Comparison of ENCODE assay signal across 19 cellular contexts in the genomic region with DNA sequence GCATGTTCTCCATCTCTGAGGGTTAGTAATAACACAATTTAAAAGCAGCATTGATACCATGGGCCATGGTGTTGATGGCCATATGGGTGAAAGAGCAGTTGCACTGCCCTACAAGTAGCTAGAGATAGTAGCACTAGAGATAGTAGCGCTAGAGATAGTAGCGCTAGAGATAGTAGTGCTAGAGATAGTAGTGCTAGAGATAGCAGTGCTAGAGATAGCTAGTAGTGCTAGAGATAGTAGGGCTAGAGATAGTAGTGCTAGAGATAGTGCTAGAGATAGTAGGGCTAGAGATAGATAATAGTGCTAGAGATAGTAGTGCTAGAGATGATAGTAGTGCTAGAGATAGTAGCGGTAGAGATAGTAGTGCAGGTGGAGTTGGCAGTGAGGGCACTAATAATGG. TPM values are rescaled to one million over a fixed set of nuclear protein-coding genes. Genes with fewer than 3 reads are reported as not detected.
DNase-seq lines count a peak whose midpoint lies in the region; ATAC-seq and TF ChIP-seq lines count a peak whose summit lies in the region.
"Had no signal": no experiment of that assay in that cellular context is flagged by ENCODE, and none has a peak within 500 bp of the region (broad histone marks: within the 10 kb centered on the region; RNA-seq: fewer than 3 reads in every experiment).

No MANE protein-coding gene starts in this region.

- no peak overlapping the region for H3K4me3 ChIP-seq in cardiac muscle cell
- no peak overlapping the region for H3K4me3 ChIP-seq in heart left ventricle
- no peak overlapping the region for H3K4me3 ChIP-seq in gastroesophageal sphincter
- H3K4me3 ChIP-seq: A549; BLaER1 treated with 17β-estradiol and CSF1 and Interleukin-3, amounts not matched to agents 10 nM and 100 nM had no signal

- POLR2A ChIA-PET in WTC11 (lab: Charles Lee), result no interaction called here

- H3K4me3 Mint-ChIP-seq in WTC11, result no peak overlapping the region
- H3K4me3 Mint-ChIP-seq: B cell; CD4-positive, alpha-beta T cell; CD8-positive, alpha-beta T cell had no signal

- TF ChIP-seq EP300 in gastroesophageal sphincter (IDR thresholded peaks at IDR 0.05), result no peak

- TF ChIP-seq CTCF in cardiac muscle cell (IDR thresholded peaks at IDR 0.05; ENCODE audit: low read depth, low read length) (no peak), heart left ventricle (IDR thresholded peaks at IDR 0.05) (no peak), WTC11 (IDR thresholded peaks at IDR 0.05) (no peak), gastroesophageal sphincter (IDR thresholded peaks at IDR 0.05) (no peak)

- H3K27ac ChIP-seq in cardiac muscle cell (peak overlapping the region; percentile 65), heart left ventricle (no peak overlapping the region), gastroesophageal sphincter (no peak overlapping the region)
- H3K27ac ChIP-seq: 22Rv1; A549; BLaER1 treated with 17β-estradiol and CSF1 and Interleukin-3, amounts not matched to agents 10 nM and 100 nM; C4-2B had no signal

- no peak for DNase-seq in cardiac muscle cell (ENCODE audit: low read depth in 1 of 2, low spot score in 1 of 2)
- no peak for DNase-seq in heart left ventricle
- DNase-seq in WTC11 (ENCODE audit: low spot score), result no peak
- no peak for DNase-seq in stimulated activated naive CD4-positive, alpha-beta T cell (lab: John Stamatoyannopoulos, UW)
- DNase-seq: AML-193; Caco-2; Calu3; CD4-positive, alpha-beta T cell; CD8-positive, alpha-beta T cell; DMS79 treated with DMSO at 0.1 percent for 48 hours; GF-D8 had no signal

- no peak for ATAC-seq in heart left ventricle
- ATAC-seq in WTC11, result no peak
- ATAC-seq in gastroesophageal sphincter, result no peak
- ATAC-seq: A549; CD8-positive, alpha-beta T cell had no signal

- 11 to 39% (median 27%) methylated on average over 3 of the region's 3 CpGs for WGBS in heart left ventricle, 4 donors
- 62 to 100% methylated on average over 3 of the region's 3 CpGs for WGBS in gastroesophageal sphincter (ENCODE audit: low coverage in 1 of 2), 2 donors

- 0 out of 2 replicates have a peak, but pooled peaks cover 9% of the 10 kb centered on the region for H3K9me3 Mint-ChIP-seq in WTC11
- H3K9me3 Mint-ChIP-seq: CD8-positive, alpha-beta T cell had no signal

- H3K4me1 ChIP-seq in cardiac muscle cell (ENCODE audit: low read depth) (peaks cover 33% of the 10 kb centered on the region), heart left ventricle (no peaks in the 10 kb centered on the region), gastroesophageal sphincter (no peaks in the 10 kb centered on the region)
- H3K4me1 ChIP-seq: A549; BLaER1 treated with 17β-estradiol and CSF1 and Interleukin-3, amounts not matched to agents 10 nM and 100 nM; Caco-2 had no signal

- no peaks in the 10 kb centered on the region; the same call in 1 of the 2 replicates for H3K36me3 Mint-ChIP-seq in WTC11
- H3K36me3 Mint-ChIP-seq: CD8-positive, alpha-beta T cell had no signal

- H3K27me3 ChIP-seq in cardiac muscle cell (no peaks in the 10 kb centered on the region), heart left ventricle (no peaks in the 10 kb centered on the region), gastroesophageal sphincter (peaks cover 8% of the 10 kb centered on the region)
- H3K27me3 ChIP-seq: BLaER1 treated with 17β-estradiol and CSF1 and Interleukin-3, amounts not matched to agents 10 nM and 100 nM had no signal

- no peaks in the 10 kb centered on the region for H3K27me3 Mint-ChIP-seq in WTC11 (ENCODE audit: low read depth)
- H3K27me3 Mint-ChIP-seq: B cell had no signal

- no peak for TF ChIP-seq POLR2A in heart left ventricle (IDR thresholded peaks at IDR 0.05)
- TF ChIP-seq POLR2A in gastroesophageal sphincter (IDR thresholded peaks at IDR 0.05), result no peak

- intact Hi-C loops in heart left ventricle (cut with DNase I), result no loop called here

- CTCF ChIA-PET in WTC11 (lab: Charles Lee), result no interaction called here

- H3K36me3 ChIP-seq in cardiac muscle cell (no peaks in the 10 kb centered on the region), heart left ventricle (no peaks in the 10 kb centered on the region), gastroesophageal sphincter (no peaks in the 10 kb centered on the region)
- H3K36me3 ChIP-seq: BLaER1 treated with 17β-estradiol and CSF1 and Interleukin-3, amounts not matched to agents 10 nM and 100 nM had no signal

- no peak overlapping the region for H3K27ac Mint-ChIP-seq in WTC11
- H3K27ac Mint-ChIP-seq: B cell; CD4-positive, alpha-beta T cell; CD8-positive, alpha-beta T cell had no signal

- no peaks in the 10 kb centered on the region for H3K4me1 Mint-ChIP-seq in WTC11

- no peaks in the 10 kb centered on the region for H3K9me3 ChIP-seq in cardiac muscle cell (ENCODE audit: low read depth)
- H3K9me3 ChIP-seq in heart left ventricle, result no peaks in the 10 kb centered on the region
- no peaks in the 10 kb centered on the region for H3K9me3 ChIP-seq in gastroesophageal sphincter
- H3K9me3 ChIP-seq: A549; BLaER1 treated with 17β-estradiol and CSF1 and Interleukin-3, amounts not matched to agents 10 nM and 100 nM; Caco-2 had no signal

TF ChIP-seq in WTC11, 78 proteins besides CTCF, POLR2A, EP300 and RAD21:
- peak; percentile 94 for TF ChIP-seq JAZF1 (CRISPR knock-in tag; IDR thresholded peaks at IDR 0.05)
- TF ChIP-seq OVOL2 (CRISPR knock-in tag; IDR thresholded peaks at IDR 0.05; ENCODE audit: borderline replicate concordance), result no peak

RNA-seq across cellular contexts. Expression of gene KLHL14, which starts 39.5 kb away (rescaled TPM):
- total RNA-seq in cardiac muscle cell, result 69.8 and 88.0 TPM in 2 replicates
- 45.8 and 54.8 TPM in 2 replicates for polyA plus RNA-seq in cardiac muscle cell
- under 1 TPM in 5 of 9 donors, not detected in 4; 0.10 to 0.34 (median 0.16) TPM for total RNA-seq in heart left ventricle
- polyA plus RNA-seq in heart left ventricle, result under 1 TPM; 0.07 to 0.08 TPM
- 3.9 to 4.8 TPM (median 4.3 TPM) in 3 replicates for total RNA-seq in WTC11 (2021)
- total RNA-seq in gastroesophageal sphincter, result 1 to 10 TPM in 1 of 4 donors, under 1 TPM in 3; 0.27 to 1.2 (median 0.33) TPM
- total RNA-seq: A172; Caco-2; CD4-positive, alpha-beta T cell had no signal
- polyA plus RNA-seq: A549, BJ had no signal

Comparison
In these comparisons a context has a peak if more than half of its experiments do, and no peak if none do; other contexts are left out.
1. RNA of gene KLHL14, which starts 39.5 kb away (total RNA-seq): 69.8 to 88.0 TPM in cardiac muscle cell; 3.9 to 4.8 TPM in WTC11, 0.27 to 1.2 TPM in gastroesophageal sphincter and 0.10 to 0.34 TPM in heart left ventricle; every median in the first group is over 10 times any median in the second.